1 cellular context compared by ENCODE assay signal in the genomic region with DNA sequence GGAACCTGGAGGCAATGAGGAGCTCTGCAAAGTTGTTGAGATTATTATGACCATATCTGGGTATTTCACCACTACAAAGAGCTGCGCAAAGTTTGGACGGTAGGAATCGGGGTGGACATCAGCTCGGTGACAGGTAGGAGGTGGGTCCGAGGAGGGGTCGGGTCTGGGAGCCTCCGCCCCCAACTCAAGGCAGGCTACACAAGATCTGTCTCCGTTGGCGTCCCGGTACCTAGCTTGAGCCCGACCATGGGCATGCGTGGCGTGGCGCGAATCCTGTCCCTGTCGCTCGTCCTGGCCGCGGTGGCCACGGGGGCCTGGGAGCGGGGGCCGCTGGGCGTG.
A peak's percentile ranks its signal among the peaks of the same experiment; 100 is the strongest.
TF ChIP-seq lines count a peak whose summit lies in the region.

No MANE protein-coding gene starts in this region.

TF ChIP-seq in endothelial cell of umbilical vein, 7 proteins besides CTCF, POLR2A, EP300 and RAD21:
- TF ChIP-seq EZH2 (IDR thresholded peaks at IDR 0.05; ENCODE audit: borderline replicate concordance, low read depth, low read length, severe bottlenecking) = peak; percentile 95
- TF ChIP-seq, protein P1, sequence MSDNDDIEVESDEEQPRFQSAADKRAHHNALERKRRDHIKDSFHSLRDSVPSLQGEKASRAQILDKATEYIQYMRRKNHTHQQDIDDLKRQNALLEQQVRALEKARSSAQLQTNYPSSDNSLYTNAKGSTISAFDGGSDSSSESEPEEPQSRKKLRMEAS (IDR thresholded peaks at IDR 0.05; ENCODE audit: insufficient read depth, insufficient read length) = no peak
